ENCODE assay signal across 9 cellular contexts in genomic region chr15:77702211-77702957, GRCh38.
A peak's percentile ranks its signal among the peaks of the same experiment; 100 is the strongest.
DNase-seq lines count a peak whose midpoint lies in the region; ATAC-seq and TF ChIP-seq lines count a peak whose summit lies in the region.
"Had no signal": no experiment of that assay in that cellular context is flagged by ENCODE, and none has a peak within 500 bp of the region (broad histone marks: within the 10 kb centered on the region; RNA-seq: fewer than 3 reads in every experiment).

No MANE protein-coding gene starts in this region.

- no peaks in the 10 kb centered on the region for H3F3A ChIP-seq in smooth muscle cell (ENCODE audit: low read depth)

- no peak overlapping the region for H3K27ac Mint-ChIP-seq in activated naive CD8-positive, alpha-beta T cell treated with anti-CD3 and anti-CD28 coated beads, Interleukin-2, amount 10 ng/mL, durations not matched to agents 7 days and 5 days
- no peak overlapping the region for H3K27ac Mint-ChIP-seq in activated naive CD8-positive, alpha-beta T cell treated with anti-CD3 and anti-CD28 coated beads for 36 hours

- no peak overlapping the region for H2AFZ ChIP-seq in smooth muscle cell (ENCODE audit: low read depth)

- H3K4me2 ChIP-seq in smooth muscle cell, result no peak overlapping the region

- H3K36me3 ChIP-seq in smooth muscle cell (ENCODE audit: low read depth), result no peaks in the 10 kb centered on the region

- TF ChIP-seq CTCF in epithelial cell of proximal tubule (conservative IDR thresholded peaks at IDR 0.05; ENCODE audit: low read depth, low read length), result no peak
- no peak for TF ChIP-seq CTCF in smooth muscle cell (IDR thresholded peaks at IDR 0.05; ENCODE audit: borderline replicate concordance, insufficient read depth, poor library complexity, severe bottlenecking)

- H3K4me3 ChIP-seq in epithelial cell of proximal tubule (ENCODE audit: low read depth, low read length) (no peak overlapping the region), smooth muscle cell (no peak overlapping the region)

- H3K9me3 Mint-ChIP-seq in activated naive CD8-positive, alpha-beta T cell treated with anti-CD3 and anti-CD28 coated beads, Interleukin-2, amount 10 ng/mL, durations not matched to agents 7 days and 5 days, result peaks cover 4% of the 10 kb centered on the region
- H3K9me3 Mint-ChIP-seq in activated naive CD8-positive, alpha-beta T cell treated with anti-CD3 and anti-CD28 coated beads for 36 hours, result no peaks in the 10 kb centered on the region

- POLR2A ChIA-PET in activated naive CD8-positive, alpha-beta T cell treated with anti-CD3 and anti-CD28 coated beads, Interleukin-2, amount 10 ng/mL, durations not matched to agents 7 days and 5 days (lab: Charles Lee), result no interaction called here

- H3K27me3 ChIP-seq in smooth muscle cell (ENCODE audit: low read depth), result peaks cover 3% of the 10 kb centered on the region

- H3K36me3 Mint-ChIP-seq in activated naive CD8-positive, alpha-beta T cell treated with anti-CD3 and anti-CD28 coated beads, Interleukin-2, amount 10 ng/mL, durations not matched to agents 7 days and 5 days, result no peaks in the 10 kb centered on the region
- no peaks in the 10 kb centered on the region for H3K36me3 Mint-ChIP-seq in activated naive CD8-positive, alpha-beta T cell treated with anti-CD3 and anti-CD28 coated beads for 36 hours

- ATAC-seq in activated naive CD8-positive, alpha-beta T cell treated with anti-CD3 and anti-CD28 coated beads, Interleukin-2, amount 10 ng/mL, durations not matched to agents 7 days and 5 days (ENCODE audit: low read depth), result peak; percentile 58
- ATAC-seq in GM21786 (IDR thresholded peaks at IDR 0.05; ENCODE audit: unreplicated experiment) (no peak), GM21825 (IDR thresholded peaks at IDR 0.05; ENCODE audit: unreplicated experiment) (no peak)

- WGBS in smooth muscle cell (ENCODE audit: low lambda C conversion rate), result 27% methylated on average over 5 of the region's 5 CpGs

- H3K4me1 ChIP-seq in smooth muscle cell (ENCODE audit: low read depth), result no peaks in the 10 kb centered on the region

- H3K4me1 Mint-ChIP-seq in activated naive CD8-positive, alpha-beta T cell treated with anti-CD3 and anti-CD28 coated beads, Interleukin-2, amount 10 ng/mL, durations not matched to agents 7 days and 5 days, result no peaks in the 10 kb centered on the region
- H3K4me1 Mint-ChIP-seq in activated naive CD8-positive, alpha-beta T cell treated with anti-CD3 and anti-CD28 coated beads for 36 hours, result no peaks in the 10 kb centered on the region

- DNase-seq in activated naive CD8-positive, alpha-beta T cell treated with anti-CD3 and anti-CD28 coated beads, Interleukin-2, amount 10 ng/mL, durations not matched to agents 7 days and 5 days, result peak; percentile 51
- DNase-seq in activated naive CD8-positive, alpha-beta T cell treated with anti-CD3 and anti-CD28 coated beads for 36 hours, result no peak
- DNase-seq in RPMI7951 (ENCODE audit: low read depth), result peak; percentile 20
- peak; percentile 3 for DNase-seq in epithelial cell of proximal tubule (ENCODE audit: low read depth)
- peak; percentile 2 for DNase-seq in smooth muscle cell (lab: John Stamatoyannopoulos, UW; ENCODE audit: unreplicated experiment)
- DNase-seq in NCI-H69 (lab: John Stamatoyannopoulos, UW), result no peak
- DNase-seq: NCI-H510A treated with DMSO at 0.1 percent for 48 hours had no signal

- H3K79me2 ChIP-seq in smooth muscle cell (ENCODE audit: low read depth), result no peaks in the 10 kb centered on the region

- peaks cover 5% of the 10 kb centered on the region for H3K27me3 Mint-ChIP-seq in activated naive CD8-positive, alpha-beta T cell treated with anti-CD3 and anti-CD28 coated beads, Interleukin-2, amount 10 ng/mL, durations not matched to agents 7 days and 5 days
- peaks cover 8% of the 10 kb centered on the region for H3K27me3 Mint-ChIP-seq in activated naive CD8-positive, alpha-beta T cell treated with anti-CD3 and anti-CD28 coated beads for 36 hours

- H3K4me3 Mint-ChIP-seq in activated naive CD8-positive, alpha-beta T cell treated with anti-CD3 and anti-CD28 coated beads, Interleukin-2, amount 10 ng/mL, durations not matched to agents 7 days and 5 days, result no peak overlapping the region
- H3K4me3 Mint-ChIP-seq in activated naive CD8-positive, alpha-beta T cell treated with anti-CD3 and anti-CD28 coated beads for 36 hours, result no peak overlapping the region

- no peaks in the 10 kb centered on the region for H3K9me3 ChIP-seq in smooth muscle cell (replicated peaks; ENCODE audit: low read depth)

- H3K27ac ChIP-seq in smooth muscle cell (ENCODE audit: low read depth), result no peak overlapping the region

- H4K20me1 ChIP-seq in smooth muscle cell (ENCODE audit: low read depth), result no peaks in the 10 kb centered on the region

- no peak overlapping the region for H3K9ac ChIP-seq in smooth muscle cell (ENCODE audit: low read depth)

Comparison
In these comparisons a context has a peak if more than half of its experiments do, and no peak if none do; other contexts are left out.
1. DNase-seq: peak in activated naive CD8-positive, alpha-beta T cell treated with anti-CD3 and anti-CD28 coated beads, Interleukin-2, amount 10 ng/mL, durations not matched to agents 7 days and 5 days (single experiment), RPMI7951 (single experiment), epithelial cell of proximal tubule (single experiment) and smooth muscle cell (single experiment); none in activated naive CD8-positive, alpha-beta T cell treated with anti-CD3 and anti-CD28 coated beads for 36 hours (single experiment) and NCI-H69 (single experiment).